9 cellular contexts compared by ENCODE assay signal in the genomic region with DNA sequence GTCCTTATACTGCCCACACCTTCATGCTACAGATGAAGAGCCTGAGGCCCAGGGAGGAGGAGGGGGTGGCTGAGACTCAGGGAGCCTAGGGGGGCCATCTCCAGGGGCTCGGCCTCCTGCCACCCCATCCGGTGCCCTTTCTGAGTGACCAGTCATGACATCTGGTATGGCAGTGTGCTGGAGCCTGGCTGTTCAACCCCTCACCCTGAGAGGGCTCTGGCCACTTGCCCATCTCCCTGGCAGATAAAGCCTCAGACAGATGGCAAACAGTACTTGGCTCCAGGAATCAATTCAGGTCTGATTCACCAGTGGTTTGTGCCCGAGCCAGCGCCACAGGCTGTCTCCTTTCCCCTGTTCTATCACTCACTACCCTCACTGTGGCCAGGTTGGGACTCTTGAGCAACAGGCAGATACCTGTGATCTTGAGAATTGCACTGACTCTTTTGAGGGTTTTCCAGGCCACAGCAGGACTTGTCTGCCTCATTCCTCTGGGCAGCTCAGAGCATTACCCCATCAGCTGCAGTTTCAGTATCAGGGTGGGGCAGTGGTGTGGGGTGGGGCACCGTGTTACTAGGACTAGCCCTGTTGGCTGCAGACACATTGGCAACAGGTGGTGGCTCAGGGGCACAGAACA. TPM values are rescaled to one million over a fixed set of nuclear protein-coding genes. Genes with fewer than 3 reads are reported as not detected.
A peak's percentile ranks its signal among the peaks of the same experiment; 100 is the strongest.
DNase-seq lines count a peak whose midpoint lies in the region; ATAC-seq and TF ChIP-seq lines count a peak whose summit lies in the region.
"Had no signal": no experiment of that assay in that cellular context is flagged by ENCODE, and none has a peak within 500 bp of the region (broad histone marks: within the 10 kb centered on the region; RNA-seq: fewer than 3 reads in every experiment).

No MANE protein-coding gene starts in this region.

- in situ Hi-C loops in IMR-90 (cut with MboI; ENCODE audit: low sequenced_read_pairs): no loop called here

- 65% methylated on average over 3 of the region's 5 CpGs; no CpG with 5 or more reads in 1 of the 2 experiments for WGBS in IMR-90 (ENCODE audit: extremely low coverage in 2 of 2, insufficient read length in 1 of 2), 2 experiments

- H3K14ac ChIP-seq in IMR-90 (replicated peaks; ENCODE audit: low read depth, low read length): no peak overlapping the region; the same call in 1 of the 2 replicates

- no peak overlapping the region for H3K9ac ChIP-seq in IMR-90 (ENCODE audit: low read depth, low read length)

- no peak overlapping the region for H3K23ac ChIP-seq in IMR-90 (ENCODE audit: low read depth, low read length)

- H4K8ac ChIP-seq in IMR-90 (ENCODE audit: low read depth in 2 of 2, low read length in 2 of 2): no peak overlapping the region

- TF ChIP-seq RAD21 in IMR-90 (IDR thresholded peaks at IDR 0.05; ENCODE audit: low read length): no peak

- H4K91ac ChIP-seq in IMR-90 (ENCODE audit: insufficient read depth, low read depth, low read length): no peak overlapping the region

- no peak overlapping the region for H2BK20ac ChIP-seq in IMR-90 (ENCODE audit: low read depth, low read length)

- no peak overlapping the region for H3K27ac ChIP-seq in IMR-90 (ENCODE audit: insufficient read depth, low read length)
- H3K27ac ChIP-seq in VCaP: peak overlapping the region; percentile 42

- H3K36me3 ChIP-seq in IMR-90 (ENCODE audit: control insufficient read depth, insufficient read depth, low read length): peaks cover 3% of the 10 kb centered on the region; the same call in 1 of the 2 replicates

- no peak overlapping the region for H3K4me2 ChIP-seq in IMR-90 (ENCODE audit: low read depth, low read length)

- no peak overlapping the region for H4K5ac ChIP-seq in IMR-90 (ENCODE audit: low read depth, low read length)

- CTCF ChIA-PET in IMR-90 (lab: Yijun Ruan, JAX): no interaction called here

- no peak overlapping the region for H3K4me3 ChIP-seq in IMR-90 (ENCODE audit: insufficient read depth, low read depth, low read length)

- BruUV-seq in IMR-90 (replicated peaks; lab: Mats Ljungman, UMichigan): no TSS peak

- no peak overlapping the region for H2AK5ac ChIP-seq in IMR-90 (ENCODE audit: low read depth, low read length)

- 0 out of 4 replicates have a peak, but pooled peaks cover 0 to 5% of the 10 kb centered on the region in 2 experiments for H3K79me1 ChIP-seq in IMR-90 (ENCODE audit: low read depth in 1 of 2, low read length in 2 of 2)

- 0 out of 2 replicates have a peak, but pooled peaks cover 12% of the 10 kb centered on the region for H4K20me1 ChIP-seq in IMR-90 (ENCODE audit: insufficient read depth, low read length)

- no peak overlapping the region for H3K18ac ChIP-seq in IMR-90 (ENCODE audit: low read depth, low read length)

- H2AK9ac ChIP-seq in IMR-90 (replicated peaks; ENCODE audit: low read depth, low read length, poor library complexity): no peak overlapping the region

- no peak overlapping the region for H2BK15ac ChIP-seq in IMR-90 (ENCODE audit: low read depth, low read length)

- no peak overlapping the region for H3K56ac ChIP-seq in IMR-90 (ENCODE audit: extremely low read depth, insufficient read depth, low read length)

- no peaks in the 10 kb centered on the region for H3K27me3 ChIP-seq in IMR-90 (ENCODE audit: control insufficient read depth, insufficient read depth, low read length)

- no peak overlapping the region for H2BK5ac ChIP-seq in IMR-90 (ENCODE audit: low read depth, low read length, poor library complexity, severe bottlenecking)

- POLR2A ChIA-PET in IMR-90 (lab: Charles Lee; ENCODE audit: unreplicated experiment): no interaction called here

- H2AFZ ChIP-seq in IMR-90 (replicated peaks; ENCODE audit: low read length, poor library complexity): no peak overlapping the region

- H3K4ac ChIP-seq in IMR-90 (ENCODE audit: low read depth, low read length): no peak overlapping the region

- intact Hi-C loops in IMR-90 (cut with micrococcal nuclease): no loop called here
- intact Hi-C loops in left colon (cut with DNase I, micrococcal nuclease): loop anchor here in 1 of 2 donors (5.0 kb wide), 1 partner anchor 140 kb away; no protein-coding TSS in a partner anchor

- DNase-seq in AG20443 (ENCODE audit: low spot score) (peak; percentile 56), IMR-90 (no peak), left colon (peak; percentile 73 to 87), GM19240 (ENCODE audit: insufficient read length, low spot score) (no peak)
- DNase-seq in stimulated activated CD4-positive, alpha-beta T cell treated with anti-CD3 and anti-CD28 coated beads, Interleukin-4, amount 100 ng/mL, for 24 hours: no peak
- DNase-seq: activated CD8-positive, alpha-beta T cell treated with anti-CD3 and anti-CD28 coated beads for 36 hours had no signal

- no peaks in the 10 kb centered on the region for H3K4me1 ChIP-seq in IMR-90 (ENCODE audit: control insufficient read depth, insufficient read depth, low read length)

- no peak for TF ChIP-seq POLR2A in IMR-90 (IDR thresholded peaks at IDR 0.05; ENCODE audit: low read depth, low read length)

- ATAC-seq in IMR-90 (ENCODE audit: low read depth) (no peak), left colon (peak; percentile 84), GM21717 (IDR thresholded peaks at IDR 0.05; ENCODE audit: unreplicated experiment) (no peak), HG03045 (IDR thresholded peaks at IDR 0.05; ENCODE audit: unreplicated experiment) (no peak)
- ATAC-seq: activated CD8-positive, alpha-beta T cell treated with anti-CD3 and anti-CD28 coated beads for 36 hours had no signal

- no peak for TF ChIP-seq CTCF in IMR-90 (conservative IDR thresholded peaks at IDR 0.05; ENCODE audit: low read depth, low read length)
- TF ChIP-seq CTCF in VCaP (conservative IDR thresholded peaks at IDR 0.05): no peak

- no peaks in the 10 kb centered on the region for H3K9me3 ChIP-seq in IMR-90 (ENCODE audit: control insufficient read depth, insufficient read depth, low read length)

- H3K9me1 ChIP-seq in IMR-90 (ENCODE audit: insufficient read depth, low read length): no peaks in the 10 kb centered on the region

- dilution Hi-C loops in IMR-90 (cut with HindIII; ENCODE audit: low sequenced_read_pairs, unreplicated experiment): no loop called here

- H2BK120ac ChIP-seq in IMR-90 (ENCODE audit: low read depth, low read length): no peak overlapping the region

TF ChIP-seq in IMR-90, 13 proteins besides CTCF, POLR2A, EP300 and RAD21:
- TF ChIP-seq MAFK (IDR thresholded peaks at IDR 0.05; ENCODE audit: low read depth, low read length): no peak
- TF ChIP-seq CEBPB (IDR thresholded peaks at IDR 0.05; ENCODE audit: low read depth, low read length): peak; percentile 28; the same call in 1 of the 2 replicates
TF ChIP-seq in IMR-90: peak in this region for 1.

RNA-seq across cellular contexts. Expression of gene SRSF3, which starts 22.8 kb away (rescaled TPM):
- total RNA-seq in IMR-90 (2012; rRNA removed) (237 and 256 TPM in 2 replicates), left colon (100 to 1,000 TPM; 178 to 242 TPM)
- polyA plus RNA-seq in IMR-90 (2012; rRNA removed): 297 and 394 TPM in 2 replicates
- 52.5 and 172 TPM in 2 replicates for polyA plus RNA-seq in IMR-90 (2012; cell fraction: cytosol; rRNA removed)
- polyA plus RNA-seq in IMR-90 (2012; cell fraction: nucleus; rRNA removed; ENCODE audit: low replicate concordance): 113 and 275 TPM in 2 replicates

Comparison
In these comparisons a context has a peak if more than half of its experiments do, and no peak if none do; other contexts are left out.
1. DNase-seq: peak in AG20443 (single experiment) and left colon (2 of 2); none in IMR-90 (single experiment), GM19240 (single experiment) and stimulated activated CD4-positive, alpha-beta T cell treated with anti-CD3 and anti-CD28 coated beads, Interleukin-4, amount 100 ng/mL, for 24 hours (single experiment).